8 cellular contexts compared by ENCODE assay signal in genomic region chr1:155227261-155228095, GRCh38.
DNase-seq lines count a peak whose midpoint lies in the region; ATAC-seq and TF ChIP-seq lines count a peak whose summit lies in the region.

No MANE protein-coding gene starts in this region.

- peak; percentile 88 for ATAC-seq in memory B cell (ENCODE audit: low read depth)

- no peaks in the 10 kb centered on the region for H3K27me3 Mint-ChIP-seq in memory B cell

- no peak for TF ChIP-seq CTCF in GM20000 (IDR thresholded peaks at IDR 0.05; ENCODE audit: extremely low read depth, missing control alignments)

- peak overlapping the region; percentile 81 for H3K27ac Mint-ChIP-seq in memory B cell

- H3K9me3 Mint-ChIP-seq in memory B cell: no peaks in the 10 kb centered on the region

- peak overlapping the region; percentile 84 for H3K4me3 Mint-ChIP-seq in memory B cell

- H3K36me3 Mint-ChIP-seq in memory B cell: no peaks in the 10 kb centered on the region

- H3K4me1 Mint-ChIP-seq in memory B cell: peaks cover 29% of the 10 kb centered on the region

- DNase-seq in COLO668 (lab: John Stamatoyannopoulos, UW; ENCODE audit: unreplicated experiment) (peak; percentile 99), GM20000 (ENCODE audit: low spot score) (peak; percentile 97), HS-5 (ENCODE audit: low read depth) (peak; percentile 98), NK-92 (lab: John Stamatoyannopoulos, UW; ENCODE audit: unreplicated experiment) (peak; percentile 89), memory B cell (ENCODE audit: low spot score in 2 of 2) (peak; percentile 80 to 92)
- peak; percentile 100 for DNase-seq in activated CD8-positive, alpha-beta memory T cell treated with anti-CD3 and anti-CD28 coated beads for 24 hours
- DNase-seq in effector CD8-positive, alpha-beta T cell (lab: John Stamatoyannopoulos, UW): peak; percentile 95
- peak; percentile 96 for DNase-seq in stimulated activated CD8-positive, alpha-beta memory T cell treated with anti-CD3 and anti-CD28 coated beads, Interleukin-12 subunit alpha, Interleukin-12 subunit beta, amount 100 ng/mL, for 1 hour (ENCODE audit: low read depth)

Comparison
In these comparisons a context has a peak if more than half of its experiments do, and no peak if none do; other contexts are left out.
1. Peak in every context shown above with its lines: DNase-seq and ATAC-seq.